In genomic region chr3:40620151-40620550, GRCh38 we compare ENCODE assay signal across 1 cellular context.
TF ChIP-seq lines count a peak whose summit lies in the region.

No MANE protein-coding gene starts in this region.

TF ChIP-seq in H1, 55 proteins besides CTCF, POLR2A, EP300 and RAD21 (continued from another document):
- no peak for TF ChIP-seq HDAC6 (IDR thresholded peaks at IDR 0.05; ENCODE audit: low read depth, low read length)
- TF ChIP-seq, protein P1, sequence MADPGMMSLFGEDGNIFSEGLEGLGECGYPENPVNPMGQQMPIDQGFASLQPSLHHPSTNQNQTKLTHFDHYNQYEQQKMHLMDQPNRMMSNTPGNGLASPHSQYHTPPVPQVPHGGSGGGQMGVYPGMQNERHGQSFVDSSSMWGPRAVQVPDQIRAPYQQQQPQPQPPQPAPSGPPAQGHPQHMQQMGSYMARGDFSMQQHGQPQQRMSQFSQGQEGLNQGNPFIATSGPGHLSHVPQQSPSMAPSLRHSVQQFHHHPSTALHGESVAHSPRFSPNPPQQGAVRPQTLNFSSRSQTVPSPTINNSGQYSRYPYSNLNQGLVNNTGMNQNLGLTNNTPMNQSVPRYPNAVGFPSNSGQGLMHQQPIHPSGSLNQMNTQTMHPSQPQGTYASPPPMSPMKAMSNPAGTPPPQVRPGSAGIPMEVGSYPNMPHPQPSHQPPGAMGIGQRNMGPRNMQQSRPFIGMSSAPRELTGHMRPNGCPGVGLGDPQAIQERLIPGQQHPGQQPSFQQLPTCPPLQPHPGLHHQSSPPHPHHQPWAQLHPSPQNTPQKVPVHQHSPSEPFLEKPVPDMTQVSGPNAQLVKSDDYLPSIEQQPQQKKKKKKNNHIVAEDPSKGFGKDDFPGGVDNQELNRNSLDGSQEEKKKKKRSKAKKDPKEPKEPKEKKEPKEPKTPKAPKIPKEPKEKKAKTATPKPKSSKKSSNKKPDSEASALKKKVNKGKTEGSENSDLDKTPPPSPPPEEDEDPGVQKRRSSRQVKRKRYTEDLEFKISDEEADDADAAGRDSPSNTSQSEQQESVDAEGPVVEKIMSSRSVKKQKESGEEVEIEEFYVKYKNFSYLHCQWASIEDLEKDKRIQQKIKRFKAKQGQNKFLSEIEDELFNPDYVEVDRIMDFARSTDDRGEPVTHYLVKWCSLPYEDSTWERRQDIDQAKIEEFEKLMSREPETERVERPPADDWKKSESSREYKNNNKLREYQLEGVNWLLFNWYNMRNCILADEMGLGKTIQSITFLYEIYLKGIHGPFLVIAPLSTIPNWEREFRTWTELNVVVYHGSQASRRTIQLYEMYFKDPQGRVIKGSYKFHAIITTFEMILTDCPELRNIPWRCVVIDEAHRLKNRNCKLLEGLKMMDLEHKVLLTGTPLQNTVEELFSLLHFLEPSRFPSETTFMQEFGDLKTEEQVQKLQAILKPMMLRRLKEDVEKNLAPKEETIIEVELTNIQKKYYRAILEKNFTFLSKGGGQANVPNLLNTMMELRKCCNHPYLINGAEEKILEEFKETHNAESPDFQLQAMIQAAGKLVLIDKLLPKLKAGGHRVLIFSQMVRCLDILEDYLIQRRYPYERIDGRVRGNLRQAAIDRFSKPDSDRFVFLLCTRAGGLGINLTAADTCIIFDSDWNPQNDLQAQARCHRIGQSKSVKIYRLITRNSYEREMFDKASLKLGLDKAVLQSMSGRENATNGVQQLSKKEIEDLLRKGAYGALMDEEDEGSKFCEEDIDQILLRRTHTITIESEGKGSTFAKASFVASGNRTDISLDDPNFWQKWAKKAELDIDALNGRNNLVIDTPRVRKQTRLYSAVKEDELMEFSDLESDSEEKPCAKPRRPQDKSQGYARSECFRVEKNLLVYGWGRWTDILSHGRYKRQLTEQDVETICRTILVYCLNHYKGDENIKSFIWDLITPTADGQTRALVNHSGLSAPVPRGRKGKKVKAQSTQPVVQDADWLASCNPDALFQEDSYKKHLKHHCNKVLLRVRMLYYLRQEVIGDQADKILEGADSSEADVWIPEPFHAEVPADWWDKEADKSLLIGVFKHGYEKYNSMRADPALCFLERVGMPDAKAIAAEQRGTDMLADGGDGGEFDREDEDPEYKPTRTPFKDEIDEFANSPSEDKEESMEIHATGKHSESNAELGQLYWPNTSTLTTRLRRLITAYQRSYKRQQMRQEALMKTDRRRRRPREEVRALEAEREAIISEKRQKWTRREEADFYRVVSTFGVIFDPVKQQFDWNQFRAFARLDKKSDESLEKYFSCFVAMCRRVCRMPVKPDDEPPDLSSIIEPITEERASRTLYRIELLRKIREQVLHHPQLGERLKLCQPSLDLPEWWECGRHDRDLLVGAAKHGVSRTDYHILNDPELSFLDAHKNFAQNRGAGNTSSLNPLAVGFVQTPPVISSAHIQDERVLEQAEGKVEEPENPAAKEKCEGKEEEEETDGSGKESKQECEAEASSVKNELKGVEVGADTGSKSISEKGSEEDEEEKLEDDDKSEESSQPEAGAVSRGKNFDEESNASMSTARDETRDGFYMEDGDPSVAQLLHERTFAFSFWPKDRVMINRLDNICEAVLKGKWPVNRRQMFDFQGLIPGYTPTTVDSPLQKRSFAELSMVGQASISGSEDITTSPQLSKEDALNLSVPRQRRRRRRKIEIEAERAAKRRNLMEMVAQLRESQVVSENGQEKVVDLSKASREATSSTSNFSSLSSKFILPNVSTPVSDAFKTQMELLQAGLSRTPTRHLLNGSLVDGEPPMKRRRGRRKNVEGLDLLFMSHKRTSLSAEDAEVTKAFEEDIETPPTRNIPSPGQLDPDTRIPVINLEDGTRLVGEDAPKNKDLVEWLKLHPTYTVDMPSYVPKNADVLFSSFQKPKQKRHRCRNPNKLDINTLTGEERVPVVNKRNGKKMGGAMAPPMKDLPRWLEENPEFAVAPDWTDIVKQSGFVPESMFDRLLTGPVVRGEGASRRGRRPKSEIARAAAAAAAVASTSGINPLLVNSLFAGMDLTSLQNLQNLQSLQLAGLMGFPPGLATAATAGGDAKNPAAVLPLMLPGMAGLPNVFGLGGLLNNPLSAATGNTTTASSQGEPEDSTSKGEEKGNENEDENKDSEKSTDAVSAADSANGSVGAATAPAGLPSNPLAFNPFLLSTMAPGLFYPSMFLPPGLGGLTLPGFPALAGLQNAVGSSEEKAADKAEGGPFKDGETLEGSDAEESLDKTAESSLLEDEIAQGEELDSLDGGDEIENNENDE (IDR thresholded peaks at IDR 0.05; ENCODE audit: insufficient replicate concordance, low read length) = no peak
- no peak for TF ChIP-seq CHD1 (IDR thresholded peaks at IDR 0.05; ENCODE audit: low read depth, low read length)
- TF ChIP-seq SP4 (IDR thresholded peaks at IDR 0.05; ENCODE audit: low read length) = no peak
- no peak for TF ChIP-seq RNF2 (IDR thresholded peaks at IDR 0.05; ENCODE audit: borderline replicate concordance, low read depth, low read length, missing control alignments, poor library complexity, severe bottlenecking)
- TF ChIP-seq CHD2 (IDR thresholded peaks at IDR 0.05; ENCODE audit: low read length) = no peak
- TF ChIP-seq SAP30 (IDR thresholded peaks at IDR 0.05; ENCODE audit: insufficient read depth, insufficient replicate concordance, low read length) = no peak
- TF ChIP-seq KDM5A (IDR thresholded peaks at IDR 0.05; ENCODE audit: low read length) = no peak
- no peak for TF ChIP-seq TAF1 (IDR thresholded peaks at IDR 0.05; ENCODE audit: low read depth, low read length)
- TF ChIP-seq ATF3 (IDR thresholded peaks at IDR 0.05; ENCODE audit: insufficient read depth, low read depth, low read length) = no peak
- TF ChIP-seq CBX8 (IDR thresholded peaks at IDR 0.05; ENCODE audit: borderline replicate concordance, low read depth, low read length) = no peak
- no peak for TF ChIP-seq SP1 (IDR thresholded peaks at IDR 0.05; ENCODE audit: low read depth, low read length)
